11 cellular contexts compared by ENCODE assay signal in the genomic region with DNA sequence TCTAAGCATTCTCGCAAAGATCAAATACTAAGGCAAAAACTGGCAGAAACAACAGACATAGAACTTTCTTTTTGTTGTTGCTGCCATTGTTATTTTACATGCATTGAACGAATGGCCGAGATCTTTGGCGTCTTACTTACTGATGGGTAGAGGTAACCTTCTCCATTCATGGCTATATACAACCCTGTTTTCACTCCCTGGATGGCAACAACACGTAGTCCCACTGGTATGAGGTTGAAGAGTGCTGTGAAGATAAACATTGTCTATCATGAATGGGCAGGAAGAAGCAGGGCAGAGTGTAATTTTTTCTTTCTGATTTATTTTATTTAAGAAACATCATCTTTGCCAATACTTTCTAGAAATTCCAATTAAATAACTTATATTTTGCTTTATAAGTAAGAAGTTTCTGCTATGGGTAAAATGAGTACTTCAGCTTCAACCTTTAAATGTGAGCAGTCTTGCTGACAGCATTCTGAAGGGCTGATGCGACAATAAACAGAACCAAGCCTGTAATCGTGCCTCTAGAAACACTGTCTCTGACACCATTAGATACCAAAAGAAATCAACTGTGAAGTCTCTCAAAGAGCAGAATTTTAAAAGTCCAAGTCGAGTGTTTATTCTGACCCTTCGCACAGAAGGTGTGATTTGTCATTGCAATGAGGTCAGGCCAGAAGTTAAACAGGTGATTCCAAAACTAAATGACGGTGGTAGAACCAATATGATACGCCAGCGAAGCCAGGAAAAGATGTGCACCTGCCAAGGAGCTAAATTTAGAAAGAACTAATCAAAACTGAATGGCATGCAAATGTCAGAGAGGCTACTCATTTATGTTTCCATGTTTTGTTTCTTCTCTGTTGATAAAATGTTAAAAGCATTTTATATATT.
A peak's percentile ranks its signal among the peaks of the same experiment; 100 is the strongest.
DNase-seq lines count a peak whose midpoint lies in the region; ATAC-seq and TF ChIP-seq lines count a peak whose summit lies in the region.
"Had no signal": no experiment of that assay in that cellular context is flagged by ENCODE, and none has a peak within 500 bp of the region (broad histone marks: within the 10 kb centered on the region; RNA-seq: fewer than 3 reads in every experiment).

No MANE protein-coding gene starts in this region.

- intact Hi-C loops in thyroid gland (cut with DNase I) = no loop called here

- TF ChIP-seq CTCF in thyroid gland (IDR thresholded peaks at IDR 0.05) = no peak

- no peak for TF ChIP-seq POLR2A in thyroid gland (IDR thresholded peaks at IDR 0.05)

- H3K27ac ChIP-seq in thyroid gland = no peak overlapping the region
- H3K27ac ChIP-seq: colonic mucosa, HL-60, testis had no signal

- H3K27me3 ChIP-seq in thyroid gland = no peaks in the 10 kb centered on the region
- H3K27me3 ChIP-seq: colonic mucosa, testis had no signal

- H3K36me3 ChIP-seq in thyroid gland = no peaks in the 10 kb centered on the region
- H3K36me3 ChIP-seq: colonic mucosa had no signal

- ATAC-seq in GM19467 (IDR thresholded peaks at IDR 0.05; ENCODE audit: unreplicated experiment) (peak; percentile 36), HG03280 (IDR thresholded peaks at IDR 0.05; ENCODE audit: unreplicated experiment) (peak; percentile 38), HG02840 (IDR thresholded peaks at IDR 0.05; ENCODE audit: low FRiP score, unreplicated experiment) (no peak)

- 58 to 65% methylated on average over 12 of the region's 12 CpGs for WGBS in thyroid gland, 2 donors

- DNase-seq in DMS153 (lab: John Stamatoyannopoulos, UW) (peak; percentile 59), NCI-H774 (lab: John Stamatoyannopoulos, UW) (peak; percentile 25), hypothalamus (lab: John Stamatoyannopoulos, UW) (no peak), thyroid gland (no peak), T-helper 1 cell (no peak)
- DNase-seq: colonic mucosa, testis had no signal

- H3K4me1 ChIP-seq in thyroid gland = no peaks in the 10 kb centered on the region
- H3K4me1 ChIP-seq: colonic mucosa, testis had no signal

- no peaks in the 10 kb centered on the region for H3K9me3 ChIP-seq in thyroid gland
- H3K9me3 ChIP-seq: colonic mucosa, testis had no signal

- no peak overlapping the region for H3K4me3 ChIP-seq in thyroid gland (replicated peaks in 1 of 3)
- H3K4me3 ChIP-seq: colonic mucosa, testis had no signal

Comparison
In these comparisons a context has a peak if more than half of its experiments do, and no peak if none do; other contexts are left out.
1. DNase-seq: peak in DMS153 (single experiment) and NCI-H774 (single experiment); none in hypothalamus (0 of 51), thyroid gland (0 of 2) and T-helper 1 cell (0 of 5).